Comparison of ENCODE assay signal across 13 cellular contexts in the genomic region with DNA sequence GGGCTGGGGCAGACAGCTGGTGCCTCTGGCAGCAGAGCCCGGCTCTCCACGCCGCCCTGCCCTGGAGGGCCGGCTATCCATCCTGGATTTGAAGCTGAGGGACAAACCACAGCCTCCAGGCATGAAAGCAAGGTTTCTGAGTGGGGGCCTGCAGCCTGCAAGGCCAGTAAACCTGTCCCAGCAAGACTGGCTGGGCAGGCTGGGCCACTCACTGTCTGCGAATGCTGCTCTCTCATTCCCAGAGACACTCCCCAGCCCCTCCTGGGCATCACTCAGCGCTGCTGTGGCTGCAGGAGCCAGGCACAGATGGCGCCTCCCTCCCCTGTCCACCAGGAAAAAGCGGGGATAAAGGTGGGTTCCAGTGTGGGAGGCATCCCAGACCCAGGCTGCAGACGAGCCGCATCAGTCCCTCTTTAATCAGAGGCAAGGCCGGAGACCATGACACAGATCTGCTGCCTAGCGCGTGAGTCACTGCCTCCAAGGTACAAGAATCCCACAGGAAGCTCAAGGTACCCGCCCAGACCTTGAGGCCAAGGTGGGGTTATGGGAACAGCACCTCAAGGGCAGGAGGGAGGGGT.
DNase-seq lines count a peak whose midpoint lies in the region; TF ChIP-seq lines count a peak whose summit lies in the region.
"Had no signal": no experiment of that assay in that cellular context is flagged by ENCODE, and none has a peak within 500 bp of the region (broad histone marks: within the 10 kb centered on the region; RNA-seq: fewer than 3 reads in every experiment).

No MANE protein-coding gene starts in this region.

- H3K4me1 ChIP-seq in HEK293 (ENCODE audit: control insufficient read depth, insufficient read depth, low read length): 0 out of 2 replicates have a peak, but pooled peaks cover 2% of the 10 kb centered on the region

- no peaks in the 10 kb centered on the region for H3K36me3 ChIP-seq in HEK293 (ENCODE audit: control insufficient read depth in 2 of 2, insufficient read depth in 1 of 2, low read length in 2 of 2)
- peaks cover 8% of the 10 kb centered on the region for H3K36me3 ChIP-seq in WERI-Rb-1

- peak; percentile 76 for DNase-seq in 8988T
- DNase-seq in WERI-Rb-1: peak; percentile 74
- DNase-seq in kidney glomerular epithelial cell (lab: John Stamatoyannopoulos, UW): peak; percentile 96
- DNase-seq in GM19240 (ENCODE audit: insufficient read length, low spot score): no peak
- DNase-seq in retina: no peak
- no peak for DNase-seq in D341Med (ENCODE audit: low spot score)
- DNase-seq in GM13977 (ENCODE audit: low spot score): no peak
- DNase-seq: body of pancreas; CD4-positive, CD25-positive, alpha-beta regulatory T cell; NCI-H1436; right cardiac atrium; stimulated activated naive CD8-positive, alpha-beta T cell treated with anti-CD3 and anti-CD28 coated beads, Interleukin-15, amount 100 ng/mL, for 72 hours had no signal

- no peaks in the 10 kb centered on the region for H3K27me3 ChIP-seq in WERI-Rb-1 (ENCODE audit: insufficient read depth, low read depth, severe bottlenecking)
- H3K27me3 ChIP-seq: body of pancreas had no signal

- H3K4me3 ChIP-seq in HEK293 (ENCODE audit: low read depth, low read length): no peak overlapping the region
- H3K4me3 ChIP-seq in WERI-Rb-1 (ENCODE audit: low read depth, low read length): no peak overlapping the region
- H3K4me3 ChIP-seq: body of pancreas had no signal

- POLR2A ChIA-PET in HEK293 (lab: Yijun Ruan, JAX): no interaction called here

- H3K9me3 ChIP-seq in HEK293 (ENCODE audit: control insufficient read depth, insufficient read depth, low read depth, low read length) (no peaks in the 10 kb centered on the region), WERI-Rb-1 (ENCODE audit: severe bottlenecking) (no peaks in the 10 kb centered on the region)
- H3K9me3 ChIP-seq: body of pancreas had no signal

- in situ Hi-C loops in GM13977 (cut with MboI; ENCODE audit: low pct_unique_long_range_greater_than_20kb, low sequenced_read_pairs, unreplicated experiment): no loop called here

- CTCF ChIA-PET in HEK293 (lab: Yijun Ruan, JAX): interaction anchor here (1.6 kb wide), 1 partner anchor 92 kb away, joined by 5 read pairs; no protein-coding TSS in a partner anchor

- H3K27ac ChIP-seq in HEK293 (ENCODE audit: extremely low read depth, low read depth, low read length) (no peak overlapping the region), WERI-Rb-1 (peak overlapping the region; percentile 87)
- H3K27ac ChIP-seq: body of pancreas had no signal

- TF ChIP-seq CTCF in HEK293 (tag by site-specific recombination; IDR thresholded peaks at IDR 0.05) (no peak), WERI-Rb-1 (IDR thresholded peaks at IDR 0.05; ENCODE audit: low read depth, low read length) (no peak), GM13977 (IDR thresholded peaks at IDR 0.05; ENCODE audit: extremely low read depth, insufficient read depth, missing control alignments) (no peak)

TF ChIP-seq in HEK293, 187 proteins besides CTCF, POLR2A, EP300 and RAD21:
- TF ChIP-seq ZNF843 (tag by site-specific recombination; IDR thresholded peaks at IDR 0.05) (no peak), MZF1 (tag by site-specific recombination; IDR thresholded peaks at IDR 0.05; ENCODE audit: borderline replicate concordance) (no peak), ZNF626 (tag by site-specific recombination; IDR thresholded peaks at IDR 0.05) (no peak), ZNF777 (tag by site-specific recombination; IDR thresholded peaks at IDR 0.05; ENCODE audit: borderline replicate concordance) (no peak), KLF9 (tag by site-specific recombination; IDR thresholded peaks at IDR 0.05; ENCODE audit: low read depth) (no peak), ZNF366 (tag by site-specific recombination; conservative IDR thresholded peaks at IDR 0.05) (no peak)
- TF ChIP-seq, protein P1, sequence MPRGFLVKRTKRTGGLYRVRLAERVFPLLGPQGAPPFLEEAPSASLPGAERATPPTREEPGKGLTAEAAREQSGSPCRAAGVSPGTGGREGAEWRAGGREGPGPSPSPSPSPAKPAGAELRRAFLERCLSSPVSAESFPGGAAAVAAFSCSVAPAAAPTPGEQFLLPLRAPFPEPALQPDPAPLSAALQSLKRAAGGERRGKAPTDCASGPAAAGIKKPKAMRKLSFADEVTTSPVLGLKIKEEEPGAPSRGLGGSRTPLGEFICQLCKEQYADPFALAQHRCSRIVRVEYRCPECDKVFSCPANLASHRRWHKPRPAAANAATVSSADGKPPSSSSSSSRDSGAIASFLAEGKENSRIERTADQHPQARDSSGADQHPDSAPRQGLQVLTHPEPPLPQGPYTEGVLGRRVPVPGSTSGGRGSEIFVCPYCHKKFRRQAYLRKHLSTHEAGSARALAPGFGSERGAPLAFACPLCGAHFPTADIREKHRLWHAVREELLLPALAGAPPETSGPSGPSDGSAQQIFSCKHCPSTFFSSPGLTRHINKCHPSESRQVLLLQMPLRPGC (tag by site-specific recombination; IDR thresholded peaks at IDR 0.05): no peak
- TF ChIP-seq, protein P2, sequence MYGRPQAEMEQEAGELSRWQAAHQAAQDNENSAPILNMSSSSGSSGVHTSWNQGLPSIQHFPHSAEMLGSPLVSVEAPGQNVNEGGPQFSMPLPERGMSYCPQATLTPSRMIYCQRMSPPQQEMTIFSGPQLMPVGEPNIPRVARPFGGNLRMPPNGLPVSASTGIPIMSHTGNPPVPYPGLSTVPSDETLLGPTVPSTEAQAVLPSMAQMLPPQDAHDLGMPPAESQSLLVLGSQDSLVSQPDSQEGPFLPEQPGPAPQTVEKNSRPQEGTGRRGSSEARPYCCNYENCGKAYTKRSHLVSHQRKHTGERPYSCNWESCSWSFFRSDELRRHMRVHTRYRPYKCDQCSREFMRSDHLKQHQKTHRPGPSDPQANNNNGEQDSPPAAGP (tag by site-specific recombination; IDR thresholded peaks at IDR 0.05): peak; percentile 43; the same call in 1 of the 2 replicates
- TF ChIP-seq, protein P3, sequence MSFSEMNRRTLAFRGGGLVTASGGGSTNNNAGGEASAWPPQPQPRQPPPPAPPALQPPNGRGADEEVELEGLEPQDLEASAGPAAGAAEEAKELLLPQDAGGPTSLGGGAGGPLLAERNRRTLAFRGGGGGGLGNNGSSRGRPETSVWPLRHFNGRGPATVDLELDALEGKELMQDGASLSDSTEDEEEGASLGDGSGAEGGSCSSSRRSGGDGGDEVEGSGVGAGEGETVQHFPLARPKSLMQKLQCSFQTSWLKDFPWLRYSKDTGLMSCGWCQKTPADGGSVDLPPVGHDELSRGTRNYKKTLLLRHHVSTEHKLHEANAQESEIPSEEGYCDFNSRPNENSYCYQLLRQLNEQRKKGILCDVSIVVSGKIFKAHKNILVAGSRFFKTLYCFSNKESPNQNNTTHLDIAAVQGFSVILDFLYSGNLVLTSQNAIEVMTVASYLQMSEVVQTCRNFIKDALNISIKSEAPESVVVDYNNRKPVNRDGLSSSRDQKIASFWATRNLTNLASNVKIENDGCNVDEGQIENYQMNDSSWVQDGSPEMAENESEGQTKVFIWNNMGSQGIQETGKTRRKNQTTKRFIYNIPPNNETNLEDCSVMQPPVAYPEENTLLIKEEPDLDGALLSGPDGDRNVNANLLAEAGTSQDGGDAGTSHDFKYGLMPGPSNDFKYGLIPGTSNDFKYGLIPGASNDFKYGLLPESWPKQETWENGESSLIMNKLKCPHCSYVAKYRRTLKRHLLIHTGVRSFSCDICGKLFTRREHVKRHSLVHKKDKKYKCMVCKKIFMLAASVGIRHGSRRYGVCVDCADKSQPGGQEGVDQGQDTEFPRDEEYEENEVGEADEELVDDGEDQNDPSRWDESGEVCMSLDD (tag by site-specific recombination; IDR thresholded peaks at IDR 0.05): no peak

Comparison
In these comparisons a context has a peak if more than half of its experiments do, and no peak if none do; other contexts are left out.
1. DNase-seq: peak in 8988T (single experiment), WERI-Rb-1 (single experiment) and kidney glomerular epithelial cell (single experiment); none in GM19240 (single experiment), retina (single experiment), D341Med (single experiment) and GM13977 (single experiment).